In genomic region chr17:48749621-48750553, GRCh38 we compare ENCODE assay signal across 2 cellular contexts.
A peak's percentile ranks its signal among the peaks of the same experiment; 100 is the strongest.
TF ChIP-seq lines count a peak whose summit lies in the region.

No MANE protein-coding gene starts in this region.

TF ChIP-seq in GM23338, 12 proteins besides CTCF, POLR2A, EP300 and RAD21:
- TF ChIP-seq POLR2AphosphoS5 (IDR thresholded peaks at IDR 0.05; ENCODE audit: low read depth) (no peak), ETS1 (IDR thresholded peaks at IDR 0.05) (no peak), STAT1 (IDR thresholded peaks at IDR 0.05; ENCODE audit: unreplicated experiment) (no peak), REST (IDR thresholded peaks at IDR 0.05; ENCODE audit: unreplicated experiment) (no peak), EZH2phosphoT487 (IDR thresholded peaks at IDR 0.05; ENCODE audit: unreplicated experiment) (peak; percentile 11), ZNF114 (CRISPR knock-in tag; IDR thresholded peaks at IDR 0.05) (no peak), EZH2 (IDR thresholded peaks at IDR 0.05; ENCODE audit: low read depth, unreplicated experiment) (peak; percentile 98), NANOG (IDR thresholded peaks at IDR 0.05; ENCODE audit: borderline replicate concordance) (no peak)

TF ChIP-seq in K562, 482 proteins besides CTCF, POLR2A, EP300 and RAD21 (continues in another document):
- no peak for TF ChIP-seq PHB2 (IDR thresholded peaks at IDR 0.05; ENCODE audit: low read depth)
- no peak for TF ChIP-seq MAFG (tag; conservative IDR thresholded peaks at IDR 0.05)
- TF ChIP-seq CBX8 (IDR thresholded peaks at IDR 0.05; ENCODE audit: borderline replicate concordance, extremely low read depth, low read depth, low read length, poor library complexity, severe bottlenecking) = no peak
- no peak for TF ChIP-seq TSHZ1 (CRISPR knock-in tag; IDR thresholded peaks at IDR 0.05)
- no peak for TF ChIP-seq SMARCA5 (IDR thresholded peaks at IDR 0.05)
- TF ChIP-seq EZH2 (IDR thresholded peaks at IDR 0.05; ENCODE audit: borderline replicate concordance, low read depth, low read length) = peak; percentile 93
- peak; percentile 57 to 66 for TF ChIP-seq NRF1 (conservative IDR thresholded peaks at IDR 0.05 in 1 of 2, IDR thresholded peaks at IDR 0.05 in 1 of 2)
- no peak for TF ChIP-seq TRIM24 (IDR thresholded peaks at IDR 0.05)
- peak; percentile 14 for TF ChIP-seq ZFP36 (IDR thresholded peaks at IDR 0.05; ENCODE audit: low read depth, low read length, partially characterized antibody)
- TF ChIP-seq PTTG1 (tag; IDR thresholded peaks at IDR 0.05; ENCODE audit: low read depth) = no peak
- no peak for TF ChIP-seq POLR3A (IDR thresholded peaks at IDR 0.05; ENCODE audit: borderline replicate concordance, extremely low read depth, insufficient read depth, insufficient read length)
- no peak for TF ChIP-seq ZNF318 (IDR thresholded peaks at IDR 0.05; ENCODE audit: borderline replicate concordance in 1 of 2, low read depth in 1 of 2)
- TF ChIP-seq CHD7 (IDR thresholded peaks at IDR 0.05; ENCODE audit: low read depth, low read length) = no peak
- TF ChIP-seq DDX20 (tag; IDR thresholded peaks at IDR 0.05; ENCODE audit: low read depth) = no peak
- no peak for TF ChIP-seq DMBX1 (CRISPR knock-in tag; IDR thresholded peaks at IDR 0.05; ENCODE audit: borderline replicate concordance)
- TF ChIP-seq NFYB (IDR thresholded peaks at IDR 0.05; ENCODE audit: extremely low read depth, insufficient read length) = no peak
- no peak for TF ChIP-seq HINFP (tag; conservative IDR thresholded peaks at IDR 0.05; ENCODE audit: low read depth)
- TF ChIP-seq ILF3 (IDR thresholded peaks at IDR 0.05; ENCODE audit: borderline replicate concordance) = no peak
- no peak for TF ChIP-seq ZBTB2 (IDR thresholded peaks at IDR 0.05)
